Comparison of ENCODE assay signal across 19 cellular contexts in genomic region chr1:165807613-165808012, GRCh38. TPM values are rescaled to one million over a fixed set of nuclear protein-coding genes. Genes with fewer than 3 reads are reported as not detected.
DNase-seq lines count a peak whose midpoint lies in the region; ATAC-seq, FAIRE-seq and TF ChIP-seq lines count a peak whose summit lies in the region.
"Had no signal": no experiment of that assay in that cellular context is flagged by ENCODE, and none has a peak within 500 bp of the region (broad histone marks: within the 10 kb centered on the region; RNA-seq: fewer than 3 reads in every experiment).

No MANE protein-coding gene starts in this region.

- no TSS peak for BruUV-seq in MCF 10A (replicated peaks; lab: Mats Ljungman, UMichigan)
- no TSS peak for BruUV-seq in endothelial cell of umbilical vein (replicated peaks; lab: Mats Ljungman, UMichigan)

- no peaks in the 10 kb centered on the region for H3K79me2 ChIP-seq in endothelial cell of umbilical vein (ENCODE audit: control insufficient read depth, insufficient read depth, low read length)

- H3K4me2 ChIP-seq in endothelial cell of umbilical vein (ENCODE audit: insufficient read depth, low read length) = peak overlapping the region; percentile 29

- no peak for TF ChIP-seq POLR2A in breast epithelium (IDR thresholded peaks at IDR 0.05)
- TF ChIP-seq POLR2A in endothelial cell of umbilical vein (IDR thresholded peaks at IDR 0.05; ENCODE audit: low read depth, low read length) = no peak

- no peaks in the 10 kb centered on the region for H4K20me1 ChIP-seq in endothelial cell of umbilical vein (replicated peaks; ENCODE audit: control insufficient read depth, extremely low read depth, insufficient read depth, low read length)

- ATAC-seq in GM18520 (IDR thresholded peaks at IDR 0.05; ENCODE audit: unreplicated experiment) (no peak), GM18870 (IDR thresholded peaks at IDR 0.05; ENCODE audit: unreplicated experiment) (no peak)
- ATAC-seq: GM12878 had no signal

- H3K27me3 Mint-ChIP-seq in MCF 10A (ENCODE audit: insufficient read depth, unreplicated experiment) = no peaks in the 10 kb centered on the region

- H3K9me3 Mint-ChIP-seq in MCF 10A (ENCODE audit: unreplicated experiment) = no peaks in the 10 kb centered on the region

- DNase-seq in MCF 10A (ENCODE audit: unreplicated experiment) (peak; percentile 51), breast epithelium (ENCODE audit: low spot score in 2 of 2) (no peak), endothelial cell of umbilical vein (ENCODE audit: low read depth, low spot score) (peak; percentile 76), small intestine (no peak), T1000 (lab: John Stamatoyannopoulos, UW) (no peak)
- DNase-seq: 8988T; ACHN; C1 segment of cervical spinal cord; Calu3; CD4-positive, alpha-beta T cell; DMS 273 treated with DMSO at 0.1 percent for 48 hours; HCEC 1CT had no signal

- intact Hi-C loops in MCF 10A (cut with micrococcal nuclease) (no loop called here), breast epithelium (cut with DNase I; ENCODE audit: low total_unique reads) (no loop called here), endothelial cell of umbilical vein (cut with micrococcal nuclease) (no loop called here)

- no peak overlapping the region for H3K9ac ChIP-seq in endothelial cell of umbilical vein (replicated peaks; ENCODE audit: extremely low read depth, insufficient read depth, low read length)

- H3K4me1 ChIP-seq in breast epithelium = no peaks in the 10 kb centered on the region
- H3K4me1 ChIP-seq in endothelial cell of umbilical vein (ENCODE audit: control insufficient read depth, extremely low read depth, insufficient read depth, low read length) = peaks cover 5% of the 10 kb centered on the region
- no peaks in the 10 kb centered on the region for H3K4me1 ChIP-seq in small intestine (ENCODE audit: control insufficient read depth in 2 of 2, insufficient read depth in 1 of 2, low read depth in 1 of 2, low read length in 1 of 2)

- H3K27ac ChIP-seq in breast epithelium (peak overlapping the region in 1 of 2 donors; percentile 4), endothelial cell of umbilical vein (ENCODE audit: insufficient read depth, low read depth, low read length) (no peak overlapping the region), small intestine (ENCODE audit: low read depth in 1 of 2, low read length in 1 of 2) (no peak overlapping the region)

- FAIRE-seq in TTC549 (lab: Jason Lieb, UNC) = peak; percentile 82
- FAIRE-seq in endothelial cell of umbilical vein (lab: Jason Lieb, UNC) = no peak
- FAIRE-seq in small intestine (lab: Jason Lieb, UNC) = peak; percentile 75
- FAIRE-seq: GM12878, GM18507, GM19239 had no signal

- H3K27ac Mint-ChIP-seq in MCF 10A (ENCODE audit: low read depth, unreplicated experiment) = no peak overlapping the region
- H3K27ac Mint-ChIP-seq: B cell; CD4-positive, alpha-beta T cell had no signal

- no peaks in the 10 kb centered on the region for H3K4me1 Mint-ChIP-seq in MCF 10A (ENCODE audit: insufficient read depth, unreplicated experiment)
- H3K4me1 Mint-ChIP-seq: B cell had no signal

- dilution Hi-C loops in endothelial cell of umbilical vein (cut with MboI; ENCODE audit: extremely low pct_ligation_motif_present, low sequenced_read_pairs) = no loop called here

- H3K27me3 ChIP-seq in breast epithelium (no peaks in the 10 kb centered on the region), endothelial cell of umbilical vein (ENCODE audit: control insufficient read depth in 2 of 2, insufficient read depth in 2 of 2, low read length in 2 of 2) (peaks cover 2 to 6% of the 10 kb centered on the region in 2 experiments), small intestine (ENCODE audit: control insufficient read depth in 2 of 2, insufficient read depth in 2 of 2, low read length in 2 of 2) (no peaks in the 10 kb centered on the region)

- H3K9me1 ChIP-seq in endothelial cell of umbilical vein (replicated peaks; ENCODE audit: control insufficient read depth, extremely low read depth, insufficient read depth, low read length) = no peaks in the 10 kb centered on the region

- H3K4me3 Mint-ChIP-seq in MCF 10A (ENCODE audit: unreplicated experiment) = no peak overlapping the region
- H3K4me3 Mint-ChIP-seq: B cell; CD4-positive, alpha-beta T cell had no signal

- no peak for TF ChIP-seq CTCF in MCF 10A (IDR thresholded peaks at IDR 0.05; ENCODE audit: unreplicated experiment)
- no peak for TF ChIP-seq CTCF in breast epithelium (IDR thresholded peaks at IDR 0.05)
- TF ChIP-seq CTCF in endothelial cell of umbilical vein (IDR thresholded peaks at IDR 0.05; ENCODE audit: extremely low read depth in 1 of 2, insufficient read depth in 1 of 2, low read depth in 1 of 2, low read length in 2 of 2) = no peak

- CTCF ChIA-PET in MCF 10A (lab: Yijun Ruan, JAX) (no interaction called here), endothelial cell of umbilical vein (lab: Charles Lee) (interaction anchor here (0.7 kb wide), 1 partner anchor 13 kb away, joined by 4 read pairs; no protein-coding TSS in a partner anchor)

- no peak overlapping the region for H2AFZ ChIP-seq in endothelial cell of umbilical vein (ENCODE audit: low read depth, low read length)

- POLR2A ChIA-PET in MCF 10A (lab: Yijun Ruan, JAX) (no interaction called here), endothelial cell of umbilical vein (lab: Charles Lee) (no interaction called here)

- no peaks in the 10 kb centered on the region for H3K36me3 Mint-ChIP-seq in MCF 10A (ENCODE audit: insufficient read depth, unreplicated experiment)

- H3K36me3 ChIP-seq in breast epithelium (no peaks in the 10 kb centered on the region), endothelial cell of umbilical vein (ENCODE audit: control insufficient read depth in 2 of 2, extremely low read depth in 1 of 2, insufficient read depth in 2 of 2, low read length in 2 of 2) (no peaks in the 10 kb centered on the region), small intestine (ENCODE audit: control insufficient read depth in 2 of 2, insufficient read depth in 2 of 2, low read length in 2 of 2) (no peaks in the 10 kb centered on the region)

- H3K4me3 ChIP-seq in breast epithelium = no peak overlapping the region
- no peak overlapping the region for H3K4me3 ChIP-seq in endothelial cell of umbilical vein (replicated peaks in 1 of 3; ENCODE audit: insufficient read depth in 1 of 3, low read depth in 1 of 3, low read length in 3 of 3)
- no peak overlapping the region for H3K4me3 ChIP-seq in small intestine (ENCODE audit: low read depth in 1 of 2, low read length in 2 of 2)
- H3K4me3 ChIP-seq: GM12878 had no signal

- H3K9me3 ChIP-seq in breast epithelium (no peaks in the 10 kb centered on the region), endothelial cell of umbilical vein (replicated peaks; ENCODE audit: control insufficient read depth, insufficient read depth, low read length) (no peaks in the 10 kb centered on the region), small intestine (ENCODE audit: control insufficient read depth, low read depth) (no peaks in the 10 kb centered on the region)

TF ChIP-seq in endothelial cell of umbilical vein, 7 proteins besides CTCF, POLR2A, EP300 and RAD21:
- TF ChIP-seq JUN (IDR thresholded peaks at IDR 0.05; ENCODE audit: borderline replicate concordance, insufficient read depth, insufficient read length, low read depth) (peak; percentile 29), MYC (IDR thresholded peaks at IDR 0.05; ENCODE audit: low read depth, low read length) (no peak)

RNA-seq across cellular contexts. Expression of gene UCK2, which starts 19.8 kb away (rescaled TPM):
- total RNA-seq in MCF 10A (2022) = 108 and 144 TPM in 2 replicates
- 10 to 100 TPM; 13.6 to 51.1 (median 45.9) TPM for total RNA-seq in breast epithelium
- total RNA-seq in endothelial cell of umbilical vein = 62.3 and 68.4 TPM in 2 replicates
- 74.7 and 84.7 TPM in 2 replicates for polyA plus RNA-seq in endothelial cell of umbilical vein
- polyA plus RNA-seq in endothelial cell of umbilical vein (2011; cell fraction: cytosol; rRNA removed) = 82.8 and 96.1 TPM in 2 replicates
- polyA plus RNA-seq in endothelial cell of umbilical vein (2011; cell fraction: nucleus; rRNA removed) = 63.9 and 73.7 TPM in 2 replicates
- polyA plus RNA-seq in endothelial cell of umbilical vein (2012) = 55.9 and 60.3 TPM in 2 replicates
- 80.5 and 96.6 TPM in 2 replicates for polyA minus RNA-seq in endothelial cell of umbilical vein
- 100.0 TPM for polyA minus RNA-seq in endothelial cell of umbilical vein (2011; cell fraction: cytosol; rRNA and poly(A)+ RNA removed)
- 40.4 and 53.0 TPM in 2 replicates for polyA minus RNA-seq in endothelial cell of umbilical vein (2011; cell fraction: nucleus; rRNA and poly(A)+ RNA removed)
- polyA plus RNA-seq in small intestine = 10 to 100 TPM; 35.1 to 37.6 (median 35.9) TPM

RNA-seq across cellular contexts. Expression of gene TMCO1, which starts 38.9 kb away (rescaled TPM):
- total RNA-seq in MCF 10A (2022) (158 and 202 TPM in 2 replicates), breast epithelium (10 to 100 TPM; 57.1 to 89.4 (median 68.8) TPM), endothelial cell of umbilical vein (80.0 and 86.0 TPM in 2 replicates)
- polyA plus RNA-seq in endothelial cell of umbilical vein (87.7 and 93.4 TPM in 2 replicates), small intestine (100 to 1,000 TPM in 1 of 3 donors, 10 to 100 TPM in 2; 68.7 to 143 (median 87.5) TPM)
- 86.6 and 90.8 TPM in 2 replicates for polyA plus RNA-seq in endothelial cell of umbilical vein (2011; cell fraction: cytosol; rRNA removed)
- 39.3 and 50.0 TPM in 2 replicates for polyA plus RNA-seq in endothelial cell of umbilical vein (2011; cell fraction: nucleus; rRNA removed)
- polyA plus RNA-seq in endothelial cell of umbilical vein (2012) = 85.1 and 102 TPM in 2 replicates
- 150 and 186 TPM in 2 replicates for polyA minus RNA-seq in endothelial cell of umbilical vein
- 59.7 TPM for polyA minus RNA-seq in endothelial cell of umbilical vein (2011; cell fraction: cytosol; rRNA and poly(A)+ RNA removed)
- polyA minus RNA-seq in endothelial cell of umbilical vein (2011; cell fraction: nucleus; rRNA and poly(A)+ RNA removed) = 22.6 and 27.2 TPM in 2 replicates

Comparison
In these comparisons a context has a peak if more than half of its experiments do, and no peak if none do; other contexts are left out.
1. DNase-seq: peak in MCF 10A (single experiment) and endothelial cell of umbilical vein (single experiment); none in breast epithelium (0 of 2), small intestine (single experiment) and T1000 (single experiment).